20 cellular contexts compared by ENCODE assay signal in the genomic region with DNA sequence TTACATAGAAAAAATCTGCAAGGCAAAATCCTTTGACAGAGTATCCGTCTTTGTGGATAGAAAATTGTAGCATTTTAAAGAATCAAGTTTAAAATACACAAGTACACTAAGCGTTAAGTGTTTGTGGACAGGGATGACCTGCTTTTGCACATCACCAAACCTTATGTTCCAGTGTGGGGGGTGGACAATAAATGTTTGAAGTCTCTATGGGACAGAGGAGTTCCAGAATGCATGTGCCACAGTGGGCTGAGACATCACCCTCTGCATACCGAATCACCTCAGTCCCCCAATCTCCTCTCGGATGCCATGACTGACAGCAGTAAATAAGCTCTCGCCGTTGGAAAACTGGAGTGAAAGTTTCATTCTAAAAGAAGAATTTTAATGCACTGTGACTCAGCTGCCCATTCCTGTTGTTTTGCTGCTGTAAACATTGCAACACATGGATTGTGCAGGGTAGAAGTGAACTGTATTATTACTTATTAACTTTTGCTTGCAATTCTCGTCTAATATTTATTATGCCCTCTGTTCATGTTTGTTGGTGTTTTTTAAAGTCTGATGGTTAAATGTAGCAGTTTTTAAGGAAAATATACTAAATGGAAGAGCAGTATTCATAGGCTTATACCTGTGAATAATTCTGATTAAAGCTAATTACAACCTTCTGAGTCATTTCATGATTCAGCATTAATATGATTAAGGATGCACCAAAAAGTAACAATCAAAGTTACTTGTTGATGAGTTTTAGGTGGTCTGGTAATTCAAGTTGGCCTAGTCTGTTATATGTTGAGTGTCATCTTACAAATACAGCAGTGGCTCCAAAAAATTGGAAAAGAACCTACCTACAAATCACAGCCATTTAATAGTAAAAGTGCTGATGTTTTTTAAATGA. TPM values are rescaled to one million over a fixed set of nuclear protein-coding genes. Genes with fewer than 3 reads are reported as not detected.
DNase-seq lines count a peak whose midpoint lies in the region; ATAC-seq and TF ChIP-seq lines count a peak whose summit lies in the region.
"Had no signal": no experiment of that assay in that cellular context is flagged by ENCODE, and none has a peak within 500 bp of the region (broad histone marks: within the 10 kb centered on the region; RNA-seq: fewer than 3 reads in every experiment).

No MANE protein-coding gene starts in this region.

- peak; percentile 79 to 89 (median 82) for ATAC-seq in right lobe of liver
- ATAC-seq in HG02885 (IDR thresholded peaks at IDR 0.05; ENCODE audit: poor library complexity, unreplicated experiment) = no peak
- ATAC-seq in stimulated activated naive CD8-positive, alpha-beta T cell treated with anti-CD3 and anti-CD28 coated beads, Interleukin-15, Interleukin-2, amounts not matched to agents 100 U/mL and 50 U/mL, for 24 hours = no peak
- ATAC-seq: CD8-positive, alpha-beta T cell; left lung had no signal

- 0 out of 2 replicates have a peak overlapping the region, but pooled peaks have one; percentile 1 for H3K4me2 ChIP-seq in PC-9

- CTCF ChIA-PET in PC-9 (lab: Charles Lee) = no interaction called here

- no peaks in the 10 kb centered on the region for H3K79me2 ChIP-seq in PC-9 (ENCODE audit: low read depth)

- no TSS peak for BruUV-seq in PC-9 (replicated peaks; lab: Mats Ljungman, UMichigan)

- POLR2A ChIA-PET in PC-9 (lab: Charles Lee; ENCODE audit: unreplicated experiment) = no interaction called here

- H3F3A ChIP-seq in PC-9 (ENCODE audit: insufficient read depth, low read depth) = no peaks in the 10 kb centered on the region; the same call in 1 of the 2 replicates

- H3K4me1 ChIP-seq in PC-9 (replicated peaks; ENCODE audit: insufficient read depth) (peaks cover 10% of the 10 kb centered on the region; the same call in 1 of the 2 replicates), right lobe of liver (peaks cover 0 to 19% (median 7%) of the 10 kb centered on the region in 4 donors)
- H3K4me1 ChIP-seq: uterus had no signal

- 20% methylated on average over 7 of the region's 7 CpGs for WGBS in right lobe of liver (ENCODE audit: insufficient coverage, low coverage, low lambda C conversion rate, missing lambda C conversion rate)

- H3K4me3 ChIP-seq in PC-9 = no peak overlapping the region
- H3K4me3 ChIP-seq in epithelial cell of proximal tubule (ENCODE audit: low read depth, low read length) = no peak overlapping the region
- H3K4me3 ChIP-seq in right lobe of liver = peak overlapping the region in 2 of 3 donors; percentile 19 to 33
- H3K4me3 ChIP-seq: left lung, SJSA1, uterus had no signal

- H3K9me3 ChIP-seq in PC-9 (ENCODE audit: insufficient read depth, low read depth) (no peaks in the 10 kb centered on the region), right lobe of liver (no peaks in the 10 kb centered on the region)
- H3K9me3 ChIP-seq: left lung, SJSA1, uterus had no signal

- H3K27me3 ChIP-seq in PC-9 (ENCODE audit: insufficient read depth, low read depth) = no peaks in the 10 kb centered on the region
- no peaks in the 10 kb centered on the region for H3K27me3 ChIP-seq in right lobe of liver
- H3K27me3 ChIP-seq: left lung, SJSA1, uterus had no signal

- H3K36me3 ChIP-seq in PC-9 (ENCODE audit: low read depth) (no peaks in the 10 kb centered on the region), right lobe of liver (no peaks in the 10 kb centered on the region)
- H3K36me3 ChIP-seq: left lung, SJSA1, uterus had no signal

- no peak for TF ChIP-seq POLR2A in right lobe of liver (IDR thresholded peaks at IDR 0.05)

- intact Hi-C loops in PC-9 (cut with micrococcal nuclease; ENCODE audit: unreplicated experiment) = no loop called here
- intact Hi-C loops in right lobe of liver (cut with DNase I) = no loop called here

- H4K20me1 ChIP-seq in PC-9 (ENCODE audit: insufficient read depth) = no peaks in the 10 kb centered on the region

- DNase-seq in AG20443 (ENCODE audit: low spot score) = peak; percentile 36
- DNase-seq in PC-9 = no peak
- peak; percentile 70 for DNase-seq in epithelial cell of proximal tubule (ENCODE audit: low read depth)
- DNase-seq in right lobe of liver = no peak
- DNase-seq in NCI-H2081 treated with DMSO at 0.1 percent for 48 hours (lab: John Stamatoyannopoulos, UW) = no peak
- no peak for DNase-seq in activated naive CD4-positive, alpha-beta T cell (lab: John Stamatoyannopoulos, UW)
- DNase-seq in stimulated activated naive CD8-positive, alpha-beta T cell treated with anti-CD3 and anti-CD28 coated beads, Interleukin-15, Interleukin-2, amounts not matched to agents 100 U/mL and 50 U/mL, for 24 hours = no peak
- DNase-seq: activated CD4-positive, alpha-beta memory T cell treated with anti-CD3 and anti-CD28 coated beads, Interleukin-2, amount 10 ng/mL, durations not matched to agents 7 days and 5 days; activated naive CD4-positive, alpha-beta T cell treated with anti-CD3 and anti-CD28 coated beads, Interleukin-2, amount 50 U/mL, for 16 hours; activated T-cell treated with anti-CD3 and anti-CD28 coated beads, Interleukin-2, amount 50 U/mL, for 1 hour; CD8-positive, alpha-beta T cell; DMS79 treated with DMSO at 0.1 percent for 48 hours; left lung; NCI-H748 treated with DMSO at 0.1 percent for 48 hours; retina; substantia nigra; uterus had no signal

- H3K27ac ChIP-seq in PC-9 = peak overlapping the region; percentile 29; the same call in 1 of the 2 replicates
- peak overlapping the region in 2 of 3 donors; percentile 57 to 58 for H3K27ac ChIP-seq in right lobe of liver
- H3K27ac ChIP-seq: left lung, SJSA1, uterus, VCaP had no signal

- H2AFZ ChIP-seq in PC-9 = no peak overlapping the region

- no peak for TF ChIP-seq CTCF in PC-9 (conservative IDR thresholded peaks at IDR 0.05)
- no peak for TF ChIP-seq CTCF in epithelial cell of proximal tubule (conservative IDR thresholded peaks at IDR 0.05; ENCODE audit: low read depth, low read length)
- TF ChIP-seq CTCF in right lobe of liver (IDR thresholded peaks at IDR 0.05) = no peak

- no peaks in the 10 kb centered on the region for H3K9me2 ChIP-seq in PC-9 (ENCODE audit: insufficient read depth)

RNA-seq across cellular contexts. Expression of gene CDKN2AIP, which starts 24.0 kb away (rescaled TPM):
- total RNA-seq in PC-9 (2021) (7.7 and 8.7 TPM in 2 replicates), epithelial cell of proximal tubule (25.5 and 36.8 TPM in 2 replicates), right lobe of liver (10 to 100 TPM in 1 of 6 experiments, 1 to 10 TPM in 5; 5.6 to 10.6 (median 6.8) TPM)

RNA-seq across cellular contexts. Expression of gene ING2, which starts 36.4 kb away (rescaled TPM):
- 10.6 and 11.6 TPM in 2 replicates for total RNA-seq in PC-9 (2021)
- 10.7 and 32.4 TPM in 2 replicates for total RNA-seq in epithelial cell of proximal tubule
- 1 to 10 TPM; 3.5 to 7.3 (median 5.6) TPM for total RNA-seq in right lobe of liver

Comparison
In these comparisons a context has a peak if more than half of its experiments do, and no peak if none do; other contexts are left out.
1. DNase-seq: peak in AG20443 (single experiment) and epithelial cell of proximal tubule (single experiment); none in PC-9 (0 of 2), right lobe of liver (0 of 3), NCI-H2081 treated with DMSO at 0.1 percent for 48 hours (single experiment), activated naive CD4-positive, alpha-beta T cell (0 of 4) and stimulated activated naive CD8-positive, alpha-beta T cell treated with anti-CD3 and anti-CD28 coated beads, Interleukin-15, Interleukin-2, amounts not matched to agents 100 U/mL and 50 U/mL, for 24 hours (single experiment).
2. H3K4me3 ChIP-seq: peak in right lobe of liver (2 of 3); none in PC-9 (single experiment) and epithelial cell of proximal tubule (single experiment).
3. ATAC-seq: peak in right lobe of liver (4 of 4); none in HG02885 (single experiment) and stimulated activated naive CD8-positive, alpha-beta T cell treated with anti-CD3 and anti-CD28 coated beads, Interleukin-15, Interleukin-2, amounts not matched to agents 100 U/mL and 50 U/mL, for 24 hours (single experiment).